8 cellular contexts compared by ENCODE assay signal in the genomic region with DNA sequence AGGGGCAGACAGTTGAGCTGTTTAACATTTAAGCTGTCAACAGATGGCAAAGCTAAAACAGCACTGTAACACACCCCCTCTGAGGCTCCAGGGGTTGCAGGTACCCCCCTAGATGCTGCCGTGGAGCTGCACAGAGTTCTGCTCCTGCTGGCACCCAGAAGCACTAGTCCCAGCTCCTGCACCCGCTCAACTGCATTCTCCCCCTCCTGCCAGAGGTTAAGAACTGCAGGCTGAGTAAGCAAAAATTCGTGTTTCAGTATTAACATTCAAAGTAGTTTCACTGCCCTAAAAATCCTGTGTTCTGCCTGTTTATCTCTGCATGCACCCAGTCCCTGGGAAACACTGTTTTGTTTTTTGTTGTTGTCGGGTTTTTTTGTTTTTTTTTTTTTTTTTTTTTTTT.
DNase-seq lines count a peak whose midpoint lies in the region; ATAC-seq, FAIRE-seq and TF ChIP-seq lines count a peak whose summit lies in the region.

No MANE protein-coding gene starts in this region.

- H3K4me1 ChIP-seq in A549, result no peaks in the 10 kb centered on the region

- H3K4me3 ChIP-seq in A549, result no peak overlapping the region

- TF ChIP-seq CTCF in A549 (IDR thresholded peaks at IDR 0.05), result no peak

- TF ChIP-seq RAD21 in A549 (conservative IDR thresholded peaks at IDR 0.05 in 1 of 2, IDR thresholded peaks at IDR 0.05 in 1 of 2), result no peak

- FAIRE-seq in A549 (lab: Jason Lieb, UNC), result no peak
- FAIRE-seq in endometrium (lab: Jason Lieb, UNC), result peak; percentile 60

- peak; percentile 7 to 36 for DNase-seq in A549 (ENCODE audit: low read depth in 1 of 2, low spot score in 1 of 2)
- DNase-seq in NCI-H226, result peak; percentile 5
- DNase-seq in G401 (ENCODE audit: low spot score), result no peak
- DNase-seq in DMS79 treated with DMSO at 0.1 percent for 48 hours (lab: John Stamatoyannopoulos, UW), result no peak
- no peak for DNase-seq in T-helper 17 cell

- H3K27ac Mint-ChIP-seq in T-helper 17 cell, result no peak overlapping the region

- 2% methylated on average over 4 of the region's 4 CpGs for WGBS in A549 (ENCODE audit: missing lambda C conversion rate)

- ATAC-seq in A549 (peak; percentile 62 to 80; a peak in 5 of 6 replicates), GM18505 (IDR thresholded peaks at IDR 0.05; ENCODE audit: unreplicated experiment) (peak; percentile 97), HG02763 (IDR thresholded peaks at IDR 0.05; ENCODE audit: unreplicated experiment) (peak; percentile 85), T-helper 17 cell (no peak)

- no peaks in the 10 kb centered on the region for H3K27me3 Mint-ChIP-seq in T-helper 17 cell

- no peaks in the 10 kb centered on the region for H3K9me3 ChIP-seq in A549
- H3K9me3 ChIP-seq in T-helper 17 cell (ENCODE audit: control insufficient read depth, low read length, poor library complexity, severe bottlenecking), result no peaks in the 10 kb centered on the region

- POLR2A ChIA-PET in A549 (lab: Yijun Ruan, JAX), result no interaction called here

- no peaks in the 10 kb centered on the region for H3K4me1 Mint-ChIP-seq in T-helper 17 cell

- in situ Hi-C loops in G401 (cut with HindIII; ENCODE audit: low sequenced_read_pairs), result no loop called here

- no peaks in the 10 kb centered on the region for H3K36me3 Mint-ChIP-seq in T-helper 17 cell (ENCODE audit: low read depth)

- TF ChIP-seq EP300 in A549 (IDR thresholded peaks at IDR 0.05), result no peak

- no peak overlapping the region for H3K4me3 Mint-ChIP-seq in T-helper 17 cell

- no peak overlapping the region for H3K27ac ChIP-seq in A549

- no peak for TF ChIP-seq POLR2A in A549 (IDR thresholded peaks at IDR 0.05; ENCODE audit: low read length)
- no peak for TF ChIP-seq POLR2A in GM18505 (IDR thresholded peaks at IDR 0.05; ENCODE audit: borderline replicate concordance, extremely low read depth, insufficient read depth, insufficient read length)

- H3K4me2 ChIP-seq in A549, result no peak overlapping the region

- CTCF ChIA-PET in A549 (lab: Yijun Ruan, JAX), result no interaction called here

TF ChIP-seq in A549, 52 proteins besides CTCF, POLR2A, EP300 and RAD21:
- no peak for TF ChIP-seq TP53 (CRISPR knock-in tag; IDR thresholded peaks at IDR 0.05)
- TF ChIP-seq, protein P1, sequence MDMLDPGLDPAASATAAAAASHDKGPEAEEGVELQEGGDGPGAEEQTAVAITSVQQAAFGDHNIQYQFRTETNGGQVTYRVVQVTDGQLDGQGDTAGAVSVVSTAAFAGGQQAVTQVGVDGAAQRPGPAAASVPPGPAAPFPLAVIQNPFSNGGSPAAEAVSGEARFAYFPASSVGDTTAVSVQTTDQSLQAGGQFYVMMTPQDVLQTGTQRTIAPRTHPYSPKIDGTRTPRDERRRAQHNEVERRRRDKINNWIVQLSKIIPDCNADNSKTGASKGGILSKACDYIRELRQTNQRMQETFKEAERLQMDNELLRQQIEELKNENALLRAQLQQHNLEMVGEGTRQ (IDR thresholded peaks at IDR 0.05), result no peak
- no peak for TF ChIP-seq CBX8 (IDR thresholded peaks at IDR 0.05)
- peak; percentile 60 for TF ChIP-seq MAFK (IDR thresholded peaks at IDR 0.05; ENCODE audit: partially characterized antibody)
- TF ChIP-seq ESRRA (IDR thresholded peaks at IDR 0.05; ENCODE audit: borderline replicate concordance, low read length), result no peak

Comparison
In these comparisons a context has a peak if more than half of its experiments do, and no peak if none do; other contexts are left out.
1. DNase-seq: peak in A549 (2 of 2) and NCI-H226 (single experiment); none in G401 (single experiment), DMS79 treated with DMSO at 0.1 percent for 48 hours (single experiment) and T-helper 17 cell (0 of 3).